Comparison of ENCODE assay signal across 8 cellular contexts in the genomic region with DNA sequence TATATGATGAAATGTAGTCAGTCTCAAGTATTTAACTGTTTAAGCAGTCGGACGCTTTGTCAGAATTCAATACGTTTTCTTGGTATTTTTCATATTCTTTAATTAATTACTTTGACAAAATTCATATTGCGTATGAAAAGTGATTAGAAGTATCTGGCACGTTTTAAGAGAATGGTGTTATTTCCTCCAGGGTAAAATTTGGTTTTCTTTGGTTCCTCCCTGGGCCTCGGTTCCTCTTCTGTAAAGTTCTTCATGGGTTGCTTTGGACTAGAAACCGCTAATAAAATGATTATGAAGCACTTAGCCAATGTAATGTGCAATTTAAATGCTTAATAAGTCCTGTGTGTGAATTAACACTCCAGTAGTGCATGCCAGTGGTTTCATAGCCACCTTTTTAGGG. TPM values are rescaled to one million over a fixed set of nuclear protein-coding genes. Genes with fewer than 3 reads are reported as not detected.
DNase-seq lines count a peak whose midpoint lies in the region; ATAC-seq and TF ChIP-seq lines count a peak whose summit lies in the region.

No MANE protein-coding gene starts in this region.

- no peaks in the 10 kb centered on the region for H3K27me3 ChIP-seq in Karpas-422 (ENCODE audit: low read length)

- H3K9me3 Mint-ChIP-seq in nephron = no peaks in the 10 kb centered on the region

- peaks cover 53% of the 10 kb centered on the region for H3K79me2 ChIP-seq in Karpas-422 (ENCODE audit: low read length)

- peak overlapping the region; percentile 77 for H3K27ac ChIP-seq in Karpas-422 (ENCODE audit: low read length)
- no peak overlapping the region for H3K27ac ChIP-seq in coronary artery

- no peaks in the 10 kb centered on the region for H3K9me2 ChIP-seq in Karpas-422 (replicated peaks; ENCODE audit: insufficient read depth, low read length)

- DNase-seq in CD1c-positive myeloid dendritic cell (ENCODE audit: extremely low spot score) = peak; percentile 65
- DNase-seq in Karpas-422 = peak; percentile 41
- no peak for DNase-seq in coronary artery (ENCODE audit: low spot score)
- no peak for DNase-seq in NCI-H2081 (lab: John Stamatoyannopoulos, UW)
- DNase-seq in UCSD-AML1 (lab: John Stamatoyannopoulos, UW; ENCODE audit: unreplicated experiment) = no peak
- DNase-seq in hippocampal formation (lab: John Stamatoyannopoulos, UW) = no peak

- peak overlapping the region; percentile 84 for H3K4me2 ChIP-seq in Karpas-422 (ENCODE audit: low read depth, low read length, poor library complexity, severe bottlenecking)

- no peak for ATAC-seq in GM18517 (IDR thresholded peaks at IDR 0.05; ENCODE audit: unreplicated experiment)

- H3K9me3 ChIP-seq in Karpas-422 (ENCODE audit: low read length) = no peaks in the 10 kb centered on the region

- peaks cover 34% of the 10 kb centered on the region for H3K4me1 Mint-ChIP-seq in nephron

- no peaks in the 10 kb centered on the region for H3K36me3 ChIP-seq in Karpas-422 (ENCODE audit: insufficient read depth, low read length)

- H3K4me3 ChIP-seq in Karpas-422 (ENCODE audit: low read length) (peak overlapping the region; percentile 90), coronary artery (peak overlapping the region; percentile 97)

- peak overlapping the region; percentile 95 to 97 (median 96) for H3K27ac Mint-ChIP-seq in nephron

- H3K4me1 ChIP-seq in Karpas-422 (ENCODE audit: low read length) = peaks cover 24% of the 10 kb centered on the region

- peak overlapping the region; percentile 93 to 100 (median 98) for H3K4me3 Mint-ChIP-seq in nephron

- peaks cover 4% of the 10 kb centered on the region for H3K27me3 Mint-ChIP-seq in nephron (ENCODE audit: low read depth)

- no peak overlapping the region for H2AFZ ChIP-seq in Karpas-422 (ENCODE audit: low read length)

- H4K20me1 ChIP-seq in Karpas-422 (ENCODE audit: insufficient read depth, low read depth, low read length) = no peaks in the 10 kb centered on the region

- H3K36me3 Mint-ChIP-seq in nephron (ENCODE audit: low read depth) = no peaks in the 10 kb centered on the region

- TF ChIP-seq CTCF in coronary artery (IDR thresholded peaks at IDR 0.05) (no peak), nephron (IDR thresholded peaks at IDR 0.05; ENCODE audit: unreplicated experiment in 3 of 3) (no peak)

- peak overlapping the region; percentile 88 for H3K9ac ChIP-seq in Karpas-422 (ENCODE audit: low read length)

RNA-seq across cellular contexts. Expression of gene CBL, which starts 1.5 kb away (rescaled TPM):
- total RNA-seq in Karpas-422 (2014; rRNA removed; shearing (Covaris generic); ENCODE audit: low replicate concordance) = 18.0 and 34.0 TPM in 2 replicates

RNA-seq across cellular contexts. Expression of gene NHERF4, which starts 22.3 kb away (rescaled TPM):
- not detected in 2 replicates for total RNA-seq in Karpas-422 (2014; rRNA removed; shearing (Covaris generic); ENCODE audit: low replicate concordance)

RNA-seq across cellular contexts. Expression of gene NLRX1, which starts 39.1 kb away (rescaled TPM):
- total RNA-seq in Karpas-422 (2014; rRNA removed; shearing (Covaris generic); ENCODE audit: low replicate concordance) = 2.7 and 7.5 TPM in 2 replicates

RNA-seq across cellular contexts. Expression of gene ABCG4, which starts 58.8 kb away (rescaled TPM):
- not detected in 2 replicates for total RNA-seq in Karpas-422 (2014; rRNA removed; shearing (Covaris generic); ENCODE audit: low replicate concordance)

Comparison
In these comparisons a context has a peak if more than half of its experiments do, and no peak if none do; other contexts are left out.
1. DNase-seq: peak in CD1c-positive myeloid dendritic cell (single experiment) and Karpas-422 (single experiment); none in coronary artery (single experiment), NCI-H2081 (0 of 2), UCSD-AML1 (single experiment) and hippocampal formation (0 of 2).